9 cellular contexts compared by ENCODE assay signal in the genomic region with DNA sequence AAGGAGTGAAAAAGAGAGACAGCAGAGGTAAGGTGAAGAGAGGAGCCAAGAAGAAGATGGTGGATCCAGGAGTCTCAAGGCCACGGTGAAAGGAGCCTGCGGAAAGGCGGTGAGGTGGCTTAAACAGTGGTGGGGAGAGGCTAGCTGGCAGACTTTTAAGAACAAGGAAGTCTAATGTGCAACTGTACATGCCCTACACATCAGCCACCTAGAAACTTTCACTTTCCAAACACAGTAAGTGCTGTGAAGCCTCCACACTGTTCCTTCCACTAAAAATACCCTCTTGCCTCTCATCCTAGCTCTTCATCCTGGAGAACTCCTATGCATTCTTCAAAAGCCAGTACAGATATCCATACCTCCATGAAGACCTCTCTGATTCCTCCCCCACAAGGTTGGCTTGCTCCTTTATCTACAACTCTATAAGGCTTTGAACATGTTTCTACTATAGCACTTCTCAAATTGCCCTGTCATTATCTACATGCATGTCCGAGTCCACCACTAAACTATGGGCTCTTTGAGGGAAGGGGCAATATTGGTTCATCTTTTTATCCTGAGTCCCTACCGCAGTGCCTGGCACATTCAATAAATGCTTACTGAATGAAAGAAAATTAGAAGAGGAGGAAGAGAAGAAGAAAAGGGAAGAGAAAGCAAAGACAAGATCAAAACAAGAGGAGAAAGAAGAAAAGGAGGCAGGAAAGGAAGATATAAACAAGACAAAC. TPM values are rescaled to one million over a fixed set of nuclear protein-coding genes. Genes with fewer than 3 reads are reported as not detected.
DNase-seq lines count a peak whose midpoint lies in the region; ATAC-seq and TF ChIP-seq lines count a peak whose summit lies in the region.
"Had no signal": no experiment of that assay in that cellular context is flagged by ENCODE, and none has a peak within 500 bp of the region (broad histone marks: within the 10 kb centered on the region; RNA-seq: fewer than 3 reads in every experiment).

No MANE protein-coding gene starts in this region.

- H3K27ac Mint-ChIP-seq in dendritic cell treated with granulocyte-macrophage colony-stimulating factor and Interleukin-4, amounts not matched to agents 40 ng/mL and 50 ng/mL, for 4 days: peak overlapping the region; percentile 3
- H3K27ac Mint-ChIP-seq in progenitor cell of endocrine pancreas: no peak overlapping the region

- no peak for TF ChIP-seq CTCF in progenitor cell of endocrine pancreas (IDR thresholded peaks at IDR 0.05; ENCODE audit: unreplicated experiment)

- no peak overlapping the region for H3K4me3 Mint-ChIP-seq in dendritic cell treated with granulocyte-macrophage colony-stimulating factor and Interleukin-4, amounts not matched to agents 40 ng/mL and 50 ng/mL, for 4 days
- H3K4me3 Mint-ChIP-seq in progenitor cell of endocrine pancreas (ENCODE audit: low read depth): no peak overlapping the region

- DNase-seq in NCI-H1048 (lab: John Stamatoyannopoulos, UW): no peak
- DNase-seq in activated CD4-positive, alpha-beta T cell treated with anti-CD3 and anti-CD28 coated beads for 1 hour: no peak
- DNase-seq in progenitor cell of endocrine pancreas (ENCODE audit: low spot score, unreplicated experiment): no peak
- DNase-seq in LoVo (ENCODE audit: low spot score): no peak
- DNase-seq: NCI-H2171 treated with DMSO at 0.1 percent for 48 hours had no signal

- no peaks in the 10 kb centered on the region for H3K27me3 Mint-ChIP-seq in dendritic cell treated with granulocyte-macrophage colony-stimulating factor and Interleukin-4, amounts not matched to agents 40 ng/mL and 50 ng/mL, for 4 days
- peaks cover 7% of the 10 kb centered on the region for H3K27me3 Mint-ChIP-seq in progenitor cell of endocrine pancreas

- ATAC-seq in GM18508 (IDR thresholded peaks at IDR 0.05; ENCODE audit: insufficient read depth, unreplicated experiment): peak; percentile 34
- peak; percentile 40 for ATAC-seq in GM21423 (IDR thresholded peaks at IDR 0.05; ENCODE audit: unreplicated experiment)
- peak; percentile 32 for ATAC-seq in HG03558 (IDR thresholded peaks at IDR 0.05; ENCODE audit: extremely low read depth, unreplicated experiment)

- intact Hi-C loops in dendritic cell treated with granulocyte-macrophage colony-stimulating factor and Interleukin-4, amounts not matched to agents 40 ng/mL and 50 ng/mL, for 4 days (cut with micrococcal nuclease): loop anchor here (10.0 kb wide), 1 partner anchor 1111 kb away; no protein-coding TSS in a partner anchor

- no peaks in the 10 kb centered on the region for H3K9me3 Mint-ChIP-seq in dendritic cell treated with granulocyte-macrophage colony-stimulating factor and Interleukin-4, amounts not matched to agents 40 ng/mL and 50 ng/mL, for 4 days
- H3K9me3 Mint-ChIP-seq in progenitor cell of endocrine pancreas (ENCODE audit: low read depth): no peaks in the 10 kb centered on the region

- H3K4me1 Mint-ChIP-seq in dendritic cell treated with granulocyte-macrophage colony-stimulating factor and Interleukin-4, amounts not matched to agents 40 ng/mL and 50 ng/mL, for 4 days (ENCODE audit: low read depth): peaks cover 29% of the 10 kb centered on the region
- no peaks in the 10 kb centered on the region for H3K4me1 Mint-ChIP-seq in progenitor cell of endocrine pancreas (ENCODE audit: low read depth)

- H3K36me3 Mint-ChIP-seq in dendritic cell treated with granulocyte-macrophage colony-stimulating factor and Interleukin-4, amounts not matched to agents 40 ng/mL and 50 ng/mL, for 4 days (ENCODE audit: low read depth): no peaks in the 10 kb centered on the region
- no peaks in the 10 kb centered on the region for H3K36me3 Mint-ChIP-seq in progenitor cell of endocrine pancreas (ENCODE audit: insufficient read depth)

RNA-seq across cellular contexts. Expression of a gene that starts 54.3 kb away (rescaled TPM):
- 5.9 and 6.1 TPM in 2 replicates for total RNA-seq in progenitor cell of endocrine pancreas
